In genomic region chr2:105373895-105374401, GRCh38 we compare ENCODE assay signal across 9 cellular contexts. TPM values are rescaled to one million over a fixed set of nuclear protein-coding genes. Genes with fewer than 3 reads are reported as not detected.
DNase-seq lines count a peak whose midpoint lies in the region; ATAC-seq and TF ChIP-seq lines count a peak whose summit lies in the region.
"Had no signal": no experiment of that assay in that cellular context is flagged by ENCODE, and none has a peak within 500 bp of the region (broad histone marks: within the 10 kb centered on the region; RNA-seq: fewer than 3 reads in every experiment).

No MANE protein-coding gene starts in this region.

- no peak for ATAC-seq in CD4-positive, alpha-beta T cell (ENCODE audit: poor library complexity)
- peak; percentile 92 for ATAC-seq in GM19395 (IDR thresholded peaks at IDR 0.05; ENCODE audit: unreplicated experiment)
- peak; percentile 64 for ATAC-seq in HG03354 (IDR thresholded peaks at IDR 0.05; ENCODE audit: poor library complexity, severe bottlenecking, unreplicated experiment)

- H3K27me3 ChIP-seq in CD4-positive, alpha-beta T cell (ENCODE audit: control insufficient read depth, insufficient read depth, low read length) = no peaks in the 10 kb centered on the region

- H3K4me3 ChIP-seq in epithelial cell of esophagus (ENCODE audit: low read length) = no peak overlapping the region
- no peak overlapping the region for H3K4me3 ChIP-seq in foreskin fibroblast (ENCODE audit: low read depth in 1 of 2, low read length in 2 of 2)

- H3K4me3 Mint-ChIP-seq in CD4-positive, alpha-beta T cell = peak overlapping the region; percentile 48
- peak overlapping the region; percentile 41 for H3K4me3 Mint-ChIP-seq in type B pancreatic cell

- intact Hi-C loops in CD4-positive, alpha-beta T cell (cut with DNase I, micrococcal nuclease) = loop anchor here (5.0 kb wide), 2 partner anchors 728 to 1168 kb away; no protein-coding TSS in a partner anchor

- H3K4me1 Mint-ChIP-seq in CD4-positive, alpha-beta T cell (ENCODE audit: low read depth) = peaks cover 13% of the 10 kb centered on the region
- peaks cover 55% of the 10 kb centered on the region for H3K4me1 Mint-ChIP-seq in type B pancreatic cell (ENCODE audit: unreplicated experiment)

- H3K27ac ChIP-seq in CD4-positive, alpha-beta T cell (ENCODE audit: low read depth, low read length) = no peak overlapping the region
- H3K27ac ChIP-seq: neutrophil had no signal

- CTCF ChIA-PET in CD4-positive, alpha-beta T cell (lab: Charles Lee) = no interaction called here

- TF ChIP-seq CTCF in CD4-positive, alpha-beta T cell (IDR thresholded peaks at IDR 0.05) = no peak
- TF ChIP-seq CTCF in epithelial cell of esophagus (IDR thresholded peaks at IDR 0.05; ENCODE audit: insufficient read depth, low read depth, low read length, missing control alignments) (no peak), type B pancreatic cell (conservative IDR thresholded peaks at IDR 0.05) (no peak), foreskin fibroblast (IDR thresholded peaks at IDR 0.05; ENCODE audit: low read depth, low read length) (no peak)

- no peaks in the 10 kb centered on the region for H3K9me3 Mint-ChIP-seq in CD4-positive, alpha-beta T cell
- no peaks in the 10 kb centered on the region for H3K9me3 Mint-ChIP-seq in type B pancreatic cell

- DNase-seq in CD4-positive, alpha-beta T cell = peak in 1 of 10 experiments; percentile 7
- peak; percentile 65 for DNase-seq in epithelial cell of esophagus (ENCODE audit: low read depth)
- DNase-seq in type B pancreatic cell (ENCODE audit: extremely low spot score, unreplicated experiment) = no peak
- DNase-seq in GOT3 (lab: John Stamatoyannopoulos, UW) = no peak
- no peak for DNase-seq in SIG-M5 treated with dmso at 0.1 percent for 504 hours (lab: John Stamatoyannopoulos, UW; ENCODE audit: unreplicated experiment)
- no peak for DNase-seq in foreskin fibroblast

- no peaks in the 10 kb centered on the region for H3K27me3 Mint-ChIP-seq in CD4-positive, alpha-beta T cell
- H3K27me3 Mint-ChIP-seq in type B pancreatic cell = no peaks in the 10 kb centered on the region

- H3K9me3 ChIP-seq in CD4-positive, alpha-beta T cell (ENCODE audit: control insufficient read depth, low read length) = no peaks in the 10 kb centered on the region
- H3K9me3 ChIP-seq: neutrophil had no signal

- peak overlapping the region; percentile 62 for H3K27ac Mint-ChIP-seq in CD4-positive, alpha-beta T cell
- peak overlapping the region; percentile 81 for H3K27ac Mint-ChIP-seq in type B pancreatic cell

- no peaks in the 10 kb centered on the region for H3K36me3 Mint-ChIP-seq in CD4-positive, alpha-beta T cell (ENCODE audit: low read depth)
- peaks cover 37% of the 10 kb centered on the region for H3K36me3 Mint-ChIP-seq in type B pancreatic cell

- POLR2A ChIA-PET in CD4-positive, alpha-beta T cell (lab: Charles Lee) = no interaction called here

RNA-seq across cellular contexts. Expression of gene FHL2, which starts 24.9 kb away (rescaled TPM):
- under 1 TPM; 0.41 to 0.42 TPM for total RNA-seq in CD4-positive, alpha-beta T cell
- 19.9 and 21.9 TPM in 2 replicates for total RNA-seq in type B pancreatic cell (ENCODE audit: low replicate concordance)

RNA-seq across cellular contexts. Expression of gene C2orf49, which starts 36.6 kb away (rescaled TPM):
- total RNA-seq in CD4-positive, alpha-beta T cell = 10 to 100 TPM; 28.8 to 29.4 TPM
- 23.5 and 25.8 TPM in 2 replicates for total RNA-seq in type B pancreatic cell (ENCODE audit: low replicate concordance)

RNA-seq across cellular contexts. Expression of gene TGFBRAP1, which starts 44.4 kb away (rescaled TPM):
- 10 to 100 TPM; 14.9 to 16.6 TPM for total RNA-seq in CD4-positive, alpha-beta T cell
- total RNA-seq in type B pancreatic cell (ENCODE audit: low replicate concordance) = 15.5 and 17.5 TPM in 2 replicates

Comparison
In these comparisons a context has a peak if more than half of its experiments do, and no peak if none do; other contexts are left out.
1. RNA of gene FHL2, which starts 24.9 kb away (total RNA-seq): 19.9 to 21.9 TPM in type B pancreatic cell; 0.41 to 0.42 TPM in CD4-positive, alpha-beta T cell; every median in the first group is over 10 times any median in the second.